In the genomic region with DNA sequence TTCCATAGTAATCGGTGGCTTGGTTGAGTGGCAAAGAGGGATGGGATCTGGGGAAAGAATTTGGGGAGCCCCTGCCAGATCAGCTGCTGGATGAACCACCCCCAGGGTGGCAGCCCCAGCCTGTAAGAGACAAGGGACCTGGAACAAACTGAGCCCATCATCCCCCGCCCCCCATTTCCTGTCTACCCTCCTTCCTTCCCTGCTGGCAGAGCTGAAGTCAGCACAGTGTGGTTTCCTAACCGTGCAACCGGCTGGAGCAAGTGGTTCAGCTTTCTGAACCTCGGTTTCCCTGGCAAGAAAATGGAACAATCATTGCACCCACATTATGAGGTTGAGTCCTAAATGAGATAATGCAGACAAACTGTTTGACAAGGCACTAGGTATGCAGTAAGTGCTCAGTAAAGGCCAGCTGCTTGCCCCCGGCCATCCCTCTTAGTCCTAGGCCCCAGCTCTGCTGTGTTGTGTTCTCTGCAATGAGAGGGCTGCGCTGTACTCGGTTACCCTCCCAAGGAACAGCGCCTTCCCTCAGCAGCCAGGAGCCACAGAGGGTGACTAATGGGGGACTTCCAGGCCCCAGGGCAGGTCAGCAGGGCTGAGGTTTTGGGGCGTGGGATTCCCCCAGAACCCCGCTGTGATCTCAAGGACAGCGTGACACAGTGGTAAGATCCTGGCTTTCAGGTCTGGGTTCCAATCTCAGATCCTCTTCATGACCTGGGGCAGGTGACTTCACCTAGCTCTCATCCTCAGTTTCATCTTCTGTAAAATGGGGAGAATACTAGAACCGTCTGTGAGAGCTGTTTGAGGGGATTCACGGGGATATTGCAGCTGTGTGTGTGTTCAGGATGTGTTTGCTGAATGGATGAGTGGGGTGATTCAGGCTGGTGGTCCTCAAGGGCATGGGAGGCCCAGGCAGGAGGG, we compare ENCODE assay signal across 9 cellular contexts. TPM values are rescaled to one million over a fixed set of nuclear protein-coding genes. Genes with fewer than 3 reads are reported as not detected.
A peak's percentile ranks its signal among the peaks of the same experiment; 100 is the strongest.
DNase-seq lines count a peak whose midpoint lies in the region; ATAC-seq and TF ChIP-seq lines count a peak whose summit lies in the region.
"Had no signal": no experiment of that assay in that cellular context is flagged by ENCODE, and none has a peak within 500 bp of the region (broad histone marks: within the 10 kb centered on the region; RNA-seq: fewer than 3 reads in every experiment).

No MANE protein-coding gene starts in this region.

- TF ChIP-seq POLR2A in esophagus muscularis mucosa (IDR thresholded peaks at IDR 0.05; ENCODE audit: low read depth), result no peak

- H3K4me1 ChIP-seq in Panc1 (ENCODE audit: control insufficient read depth, insufficient read depth, low read length), result peaks cover 19% of the 10 kb centered on the region
- H3K4me1 ChIP-seq in osteoblast (ENCODE audit: insufficient read depth, low read length), result peaks cover 15% of the 10 kb centered on the region
- peaks cover 8 to 26% (median 11%) of the 10 kb centered on the region in 4 donors for H3K4me1 ChIP-seq in esophagus muscularis mucosa

- H3K27ac ChIP-seq in Panc1 (ENCODE audit: low read length), result no peak overlapping the region
- H3K27ac ChIP-seq in osteoblast (ENCODE audit: low read depth, low read length), result peak overlapping the region; percentile 52
- no peak overlapping the region for H3K27ac ChIP-seq in esophagus muscularis mucosa (replicated peaks in 1 of 4)

- BruUV-seq in Panc1 (replicated peaks; lab: Mats Ljungman, UMichigan), result no TSS peak

- H3K79me2 ChIP-seq in osteoblast (ENCODE audit: insufficient read depth, low read length), result no peaks in the 10 kb centered on the region

- no peaks in the 10 kb centered on the region for H3K9me3 ChIP-seq in Panc1 (ENCODE audit: control insufficient read depth, insufficient read depth, low read depth, low read length)
- H3K9me3 ChIP-seq in osteoblast (ENCODE audit: low read depth, low read length), result peaks cover 5% of the 10 kb centered on the region
- peaks cover 0 to 4% (median 0%) of the 10 kb centered on the region in 4 donors for H3K9me3 ChIP-seq in esophagus muscularis mucosa

- CTCF ChIA-PET in Panc1 (lab: Charles Lee), result interaction anchor here (0.9 to 2.3 kb wide), 6 partner anchors 31 to 55 kb away, joined by 3 to 17 read pairs (median 6); a partner anchor contains a TSS

- no peak overlapping the region for H3K4me2 ChIP-seq in osteoblast (ENCODE audit: insufficient read depth, low read length)

- intact Hi-C loops in Panc1 (cut with micrococcal nuclease; ENCODE audit: unreplicated experiment) (no loop called here), esophagus muscularis mucosa (cut with DNase I) (loop anchor here (5.0 kb wide), 1 partner anchor 335 kb away; no protein-coding TSS in a partner anchor)

- DNase-seq in Panc1 (ENCODE audit: low read depth, low spot score) (no peak), osteoblast (ENCODE audit: insufficient read length, low spot score, missing footprints) (peak; percentile 85), esophagus muscularis mucosa (ENCODE audit: extremely low spot score) (no peak), NCI-H2196 treated with DMSO at 0.1 percent for 48 hours (lab: John Stamatoyannopoulos, UW; ENCODE audit: unreplicated experiment) (no peak), NCI-H1092 treated with DMSO at 0.1 percent for 48 hours (lab: John Stamatoyannopoulos, UW) (no peak)
- peak; percentile 19 to 29 (median 24) for DNase-seq in activated naive CD4-positive, alpha-beta T cell (lab: John Stamatoyannopoulos, UW)

- H3K4me3 ChIP-seq in Panc1 (ENCODE audit: low read depth in 2 of 2, low read length in 2 of 2) (no peak overlapping the region), osteoblast (ENCODE audit: insufficient read depth, low read length) (no peak overlapping the region), esophagus muscularis mucosa (no peak overlapping the region)

- H3K27me3 ChIP-seq in Panc1 (ENCODE audit: control insufficient read depth, insufficient read depth, low read length) (no peaks in the 10 kb centered on the region), osteoblast (ENCODE audit: insufficient read depth, low read length) (no peaks in the 10 kb centered on the region), esophagus muscularis mucosa (no peaks in the 10 kb centered on the region)

- 84% methylated on average over 12 of the region's 14 CpGs for WGBS in esophagus muscularis mucosa

- in situ Hi-C loops in Panc1 (cut with HindIII; ENCODE audit: low pct_unique_long_range_greater_than_20kb, low sequenced_read_pairs), result no loop called here

- H3K36me3 ChIP-seq in Panc1 (ENCODE audit: control insufficient read depth, insufficient read depth, low read length), result no peaks in the 10 kb centered on the region
- no peaks in the 10 kb centered on the region for H3K36me3 ChIP-seq in osteoblast (ENCODE audit: insufficient read depth, low read length)
- no peaks in the 10 kb centered on the region for H3K36me3 ChIP-seq in esophagus muscularis mucosa

- TF ChIP-seq CTCF in Panc1 (IDR thresholded peaks at IDR 0.05), result no peak
- no peak for TF ChIP-seq CTCF in osteoblast (IDR thresholded peaks at IDR 0.05; ENCODE audit: extremely low read depth, low read depth, low read length)
- TF ChIP-seq CTCF in esophagus muscularis mucosa (IDR thresholded peaks at IDR 0.05), result no peak

- POLR2A ChIA-PET in Panc1 (lab: Charles Lee), result interaction anchor here (0.6 kb wide), 1 partner anchor 1562 kb away, joined by 4 read pairs; no protein-coding TSS in a partner anchor

- ATAC-seq in GM18502 (IDR thresholded peaks at IDR 0.05; ENCODE audit: poor library complexity, unreplicated experiment) (peak; percentile 82), HG02763 (IDR thresholded peaks at IDR 0.05; ENCODE audit: unreplicated experiment) (peak; percentile 77), Panc1 (peak; percentile 64)

- TF ChIP-seq EP300 in esophagus muscularis mucosa (IDR thresholded peaks at IDR 0.05), result no peak

- no peaks in the 10 kb centered on the region for H4K20me1 ChIP-seq in osteoblast (ENCODE audit: insufficient read depth, low read length)

- no peak overlapping the region for H2AFZ ChIP-seq in osteoblast (ENCODE audit: low read length)

RNA-seq across cellular contexts. Expression of a gene that starts 16.5 kb away (rescaled TPM):
- total RNA-seq in Panc1 (2021; ENCODE audit: unreplicated experiment), result 0.41 TPM
- 0.42 TPM for polyA plus RNA-seq in Panc1 (2012; ENCODE audit: insufficient read length)
- 1.1 and 1.2 TPM in 2 replicates for total RNA-seq in osteoblast
- 10 to 100 TPM in 2 of 4 donors, 1 to 10 TPM in 2; 7.2 to 15.7 (median 10.0) TPM for total RNA-seq in esophagus muscularis mucosa
- total RNA-seq: NCI-H460 had no signal

RNA-seq across cellular contexts. Expression of a gene that starts 19.3 kb away (rescaled TPM):
- total RNA-seq in Panc1 (2021; ENCODE audit: unreplicated experiment), result not detected
- not detected for polyA plus RNA-seq in Panc1 (2012; ENCODE audit: insufficient read length)
- 359 and 362 TPM in 2 replicates for total RNA-seq in osteoblast
- total RNA-seq in esophagus muscularis mucosa, result 10 to 100 TPM in 1 of 4 donors, 1 to 10 TPM in 3; 3.6 to 12.2 (median 7.1) TPM
- total RNA-seq: NCI-H460 had no signal

RNA-seq across cellular contexts. Expression of a gene that starts 54.8 kb away (rescaled TPM):
- total RNA-seq in Panc1 (2021; ENCODE audit: unreplicated experiment) (66.1 TPM), osteoblast (166 and 184 TPM in 2 replicates), esophagus muscularis mucosa (100 to 1,000 TPM; 207 to 257 (median 242) TPM)
- 42.5 TPM for polyA plus RNA-seq in Panc1 (2012; ENCODE audit: insufficient read length)

RNA-seq across cellular contexts. Expression of a gene that starts 56.2 kb away (rescaled TPM):
- total RNA-seq in Panc1 (2021; ENCODE audit: unreplicated experiment) (55.9 TPM), osteoblast (39.8 and 57.9 TPM in 2 replicates), esophagus muscularis mucosa (10 to 100 TPM; 31.6 to 48.0 (median 40.1) TPM)
- polyA plus RNA-seq in Panc1 (2012; ENCODE audit: insufficient read length), result 48.9 TPM

Comparison
In these comparisons a context has a peak if more than half of its experiments do, and no peak if none do; other contexts are left out.
1. DNase-seq: peak in activated naive CD4-positive, alpha-beta T cell (4 of 4) and osteoblast (single experiment); none in Panc1 (single experiment), esophagus muscularis mucosa (single experiment), NCI-H2196 treated with DMSO at 0.1 percent for 48 hours (single experiment) and NCI-H1092 treated with DMSO at 0.1 percent for 48 hours (single experiment).
2. RNA of a gene that starts 19.3 kb away (total RNA-seq): 359 to 362 TPM in osteoblast; 3.6 to 12.2 TPM in esophagus muscularis mucosa and not detected in Panc1 (single experiment); every median in the first group is over 10 times any median in the second.
3. Peak in every context shown above with its lines, with median percentiles within 50 percentile points of each other: ATAC-seq.